Comparison of ENCODE assay signal across 17 cellular contexts in genomic region chr2:390959-391358, GRCh38.
DNase-seq lines count a peak whose midpoint lies in the region; ATAC-seq, FAIRE-seq and TF ChIP-seq lines count a peak whose summit lies in the region.
"Had no signal": no experiment of that assay in that cellular context is flagged by ENCODE, and none has a peak within 500 bp of the region (broad histone marks: within the 10 kb centered on the region; RNA-seq: fewer than 3 reads in every experiment).

No MANE protein-coding gene starts in this region.

- H3K9ac ChIP-seq in endodermal cell (ENCODE audit: extremely low read depth, low read length, poor library complexity, severe bottlenecking): no peak overlapping the region
- H3K9ac ChIP-seq: GM23248 had no signal

- FAIRE-seq in HTR-8/SVneo (lab: Jason Lieb, UNC): peak; percentile 23
- FAIRE-seq: G401.6, GM12892, H1 had no signal

- no peaks in the 10 kb centered on the region for H3K36me3 ChIP-seq in endodermal cell (ENCODE audit: control insufficient read depth, insufficient read depth, low read length)

- ATAC-seq in GM21526 (IDR thresholded peaks at IDR 0.05; ENCODE audit: low FRiP score, unreplicated experiment): no peak

- H3K27me3 ChIP-seq in endodermal cell (ENCODE audit: control insufficient read depth, insufficient read depth, low read length, poor library complexity, severe bottlenecking): no peaks in the 10 kb centered on the region

- H3K9me3 ChIP-seq in endodermal cell (ENCODE audit: control insufficient read depth, low read length): peaks cover 10% of the 10 kb centered on the region

- H3K27me3 Mint-ChIP-seq in endodermal cell (ENCODE audit: insufficient read depth) (peaks cover 2% of the 10 kb centered on the region), neural crest cell (ENCODE audit: low read depth) (no peaks in the 10 kb centered on the region), osteocyte (ENCODE audit: unreplicated experiment) (no peaks in the 10 kb centered on the region)
- H3K27me3 Mint-ChIP-seq: CD4-positive, alpha-beta memory T cell had no signal

- H3K9me3 Mint-ChIP-seq in endodermal cell (no peaks in the 10 kb centered on the region), neural crest cell (no peaks in the 10 kb centered on the region), osteocyte (ENCODE audit: unreplicated experiment) (no peaks in the 10 kb centered on the region)
- H3K9me3 Mint-ChIP-seq: CD4-positive, alpha-beta memory T cell had no signal

- H3K4me1 Mint-ChIP-seq in endodermal cell (no peaks in the 10 kb centered on the region), neural crest cell (peaks cover 41% of the 10 kb centered on the region), osteocyte (ENCODE audit: unreplicated experiment) (peaks cover 27% of the 10 kb centered on the region)

- H3K27ac ChIP-seq in endodermal cell (ENCODE audit: low read depth, low read length): no peak overlapping the region
- H3K27ac ChIP-seq: GM23248 had no signal

- 88 to 94% methylated on average over 7 to 14 of the region's 14 CpGs for WGBS in endodermal cell (ENCODE audit: insufficient coverage in 1 of 2, insufficient read length in 1 of 2), 2 experiments

- no peaks in the 10 kb centered on the region for H3K4me1 ChIP-seq in endodermal cell (ENCODE audit: control insufficient read depth, insufficient read depth, low read length)

- no peak overlapping the region for H3K27ac Mint-ChIP-seq in endodermal cell
- peak overlapping the region; percentile 62 for H3K27ac Mint-ChIP-seq in neural crest cell (ENCODE audit: unreplicated experiment)
- H3K27ac Mint-ChIP-seq in osteocyte (ENCODE audit: unreplicated experiment): no peak overlapping the region

- no peak overlapping the region for H3K4me3 ChIP-seq in endodermal cell (ENCODE audit: low read length)
- H3K4me3 ChIP-seq: GM23248 had no signal

- DNase-seq in HTR-8/SVneo (ENCODE audit: insufficient read length, low spot score) (no peak), endodermal cell (peak; percentile 42), neural crest cell (ENCODE audit: low read depth, low spot score) (no peak), osteocyte (ENCODE audit: extremely low spot score, unreplicated experiment) (peak; percentile 73), DMS53 (lab: John Stamatoyannopoulos, UW) (no peak)
- DNase-seq: C1 segment of cervical spinal cord; Calu3; CD4-positive, alpha-beta memory T cell; COR-L47; DND-41; GM23248; H7; HCEC 1CT had no signal

- no peak overlapping the region for H3K4me3 Mint-ChIP-seq in endodermal cell
- no peak overlapping the region for H3K4me3 Mint-ChIP-seq in neural crest cell
- no peak overlapping the region for H3K4me3 Mint-ChIP-seq in osteocyte (ENCODE audit: unreplicated experiment)
- H3K4me3 Mint-ChIP-seq: CD4-positive, alpha-beta memory T cell had no signal

- TF ChIP-seq CTCF in endodermal cell (conservative IDR thresholded peaks at IDR 0.05) (no peak), neural crest cell (conservative IDR thresholded peaks at IDR 0.05) (no peak), osteocyte (IDR thresholded peaks at IDR 0.05) (no peak)

- H3K36me3 Mint-ChIP-seq in endodermal cell (ENCODE audit: low read depth) (no peaks in the 10 kb centered on the region), neural crest cell (ENCODE audit: low read depth) (no peaks in the 10 kb centered on the region), osteocyte (ENCODE audit: unreplicated experiment) (no peaks in the 10 kb centered on the region)
- H3K36me3 Mint-ChIP-seq: CD4-positive, alpha-beta memory T cell had no signal

Comparison
In these comparisons a context has a peak if more than half of its experiments do, and no peak if none do; other contexts are left out.
1. DNase-seq: peak in endodermal cell (single experiment) and osteocyte (single experiment); none in HTR-8/SVneo (single experiment), neural crest cell (single experiment) and DMS53 (single experiment).